In genomic region chr5:80255752-80256479, GRCh38 we compare ENCODE assay signal across 8 cellular contexts. TPM values are rescaled to one million over a fixed set of nuclear protein-coding genes. Genes with fewer than 3 reads are reported as not detected.
DNase-seq lines count a peak whose midpoint lies in the region; ATAC-seq and TF ChIP-seq lines count a peak whose summit lies in the region.

TSS of gene SERINC5 (minus strand) at chr5:80256048. CDS start at chr5:80255922, 126 bp downstream.

- peak within 1 kb of the TSS; percentile 89 for H3K9ac ChIP-seq in endodermal cell (ENCODE audit: extremely low read depth, low read length, poor library complexity, severe bottlenecking)

- peaks cover 6% of the 10 kb centered on the region for H3K4me1 ChIP-seq in ACC112 (ENCODE audit: control insufficient read depth, insufficient read depth, low read length, unreplicated experiment)
- no peaks in the 10 kb centered on the region for H3K4me1 ChIP-seq in endodermal cell (ENCODE audit: control insufficient read depth, insufficient read depth, low read length)

- peak within 1 kb of the TSS; percentile 99 for H2AFZ ChIP-seq in ACC112 (ENCODE audit: low read length, unreplicated experiment)

- H3K27ac ChIP-seq in ACC112 (ENCODE audit: low read depth, low read length) (peak within 1 kb of the TSS; percentile 54), endodermal cell (ENCODE audit: low read depth, low read length) (peak within 1 kb of the TSS; percentile 19)

- peak within 1 kb of the TSS; percentile 88 for H3K4me3 Mint-ChIP-seq in endodermal cell

- peaks cover 2% of the 10 kb centered on the region for H3K36me3 Mint-ChIP-seq in endodermal cell (ENCODE audit: low read depth)

- no peaks in the 10 kb centered on the region for H3K36me3 ChIP-seq in ACC112 (ENCODE audit: insufficient read depth, low read length)
- peaks cover 16% of the 10 kb centered on the region for H3K36me3 ChIP-seq in endodermal cell (ENCODE audit: control insufficient read depth, insufficient read depth, low read length)

- 0 to 1% methylated on average over 41 to 90 of the region's 90 CpGs for WGBS in endodermal cell (ENCODE audit: insufficient coverage in 1 of 2, insufficient read length in 1 of 2), 2 experiments

- peak within 1 kb of the TSS; percentile 97 for H3K27ac Mint-ChIP-seq in endodermal cell

- peak; percentile 80 for ATAC-seq in HG03064 (IDR thresholded peaks at IDR 0.05; ENCODE audit: low read depth, unreplicated experiment)

- peaks cover 10% of the 10 kb centered on the region for H3K79me2 ChIP-seq in ACC112 (ENCODE audit: control insufficient read depth, insufficient read depth, low read length, unreplicated experiment)

- H3K9me3 Mint-ChIP-seq in endodermal cell: no peaks in the 10 kb centered on the region

- TF ChIP-seq POLR2A in GM18526 (IDR thresholded peaks at IDR 0.05; ENCODE audit: extremely low read depth, insufficient read length): peak; percentile 96

- H3K27me3 ChIP-seq in ACC112 (ENCODE audit: insufficient read depth, low read length): no peaks in the 10 kb centered on the region
- no peaks in the 10 kb centered on the region for H3K27me3 ChIP-seq in endodermal cell (ENCODE audit: control insufficient read depth, insufficient read depth, low read length, poor library complexity, severe bottlenecking)

- peaks cover 36% of the 10 kb centered on the region for H3K4me1 Mint-ChIP-seq in endodermal cell

- H3K9me3 ChIP-seq in endodermal cell (ENCODE audit: control insufficient read depth, low read length): no peaks in the 10 kb centered on the region

- DNase-seq in NOMO-1 treated with dmso at 0.1 percent for 144 hours (lab: John Stamatoyannopoulos, UW; ENCODE audit: unreplicated experiment) (peak; percentile 79), endodermal cell (peak; percentile 93), midbrain (lab: John Stamatoyannopoulos, UW) (peak; percentile 92)
- DNase-seq in activated CD8-positive, alpha-beta memory T cell treated with anti-CD3 and anti-CD28 coated beads, Interleukin-2, amount 50 U/mL, for 1 hour (ENCODE audit: extremely low read depth): peak; percentile 58
- DNase-seq in stimulated activated CD8-positive, alpha-beta memory T cell treated with anti-CD3 and anti-CD28 coated beads, Interleukin-15, amount 100 ng/mL, for 48 hours (ENCODE audit: low read depth in 2 of 2): peak; percentile 83 to 84

- H3K27me3 Mint-ChIP-seq in endodermal cell (ENCODE audit: insufficient read depth): no peaks in the 10 kb centered on the region

- TF ChIP-seq CTCF in endodermal cell (conservative IDR thresholded peaks at IDR 0.05): no peak

- H3K4me3 ChIP-seq in ACC112 (ENCODE audit: low read depth, low read length) (peak within 1 kb of the TSS; percentile 80), endodermal cell (ENCODE audit: low read length) (peak within 1 kb of the TSS; percentile 92)

RNA-seq across cellular contexts. Expression of gene SERINC5, which starts in this region (rescaled TPM):
- 100 to 1,000 TPM; 134 to 183 TPM for total RNA-seq in endodermal cell
- 34.9 TPM for polyA plus RNA-seq in endodermal cell (2013, experiment 1 of 2)
- 34.7 TPM for polyA plus RNA-seq in endodermal cell (2013, experiment 2 of 2)

Comparison
In these comparisons a context has a peak if more than half of its experiments do, and no peak if none do; other contexts are left out.
1. Peak in every context shown above with its lines: DNase-seq, ATAC-seq, H3K4me3 ChIP-seq and H3K27ac ChIP-seq.